ENCODE assay signal across 18 cellular contexts in genomic region chr4:64144994-64145393, GRCh38.
DNase-seq lines count a peak whose midpoint lies in the region; ATAC-seq, FAIRE-seq and TF ChIP-seq lines count a peak whose summit lies in the region.
"Had no signal": no experiment of that assay in that cellular context is flagged by ENCODE, and none has a peak within 500 bp of the region (broad histone marks: within the 10 kb centered on the region; RNA-seq: fewer than 3 reads in every experiment).

No MANE protein-coding gene starts in this region.

- H3K9me3 ChIP-seq in keratinocyte (ENCODE audit: control insufficient read depth, low read depth, low read length): no peaks in the 10 kb centered on the region
- H3K9me3 ChIP-seq: gastrocnemius medialis had no signal

- H3K27me3 ChIP-seq in keratinocyte (ENCODE audit: control insufficient read depth, extremely low read depth, insufficient read depth, low read length): no peaks in the 10 kb centered on the region
- H3K27me3 ChIP-seq: body of pancreas, gastrocnemius medialis had no signal

- TF ChIP-seq POLR2A in GM18505 (IDR thresholded peaks at IDR 0.05; ENCODE audit: borderline replicate concordance, extremely low read depth, insufficient read depth, insufficient read length): no peak

- ATAC-seq in HG03342 (IDR thresholded peaks at IDR 0.05; ENCODE audit: unreplicated experiment) (no peak), GM18505 (IDR thresholded peaks at IDR 0.05; ENCODE audit: unreplicated experiment) (no peak)
- ATAC-seq: body of pancreas, gastrocnemius medialis, right cardiac atrium had no signal

- no peaks in the 10 kb centered on the region for H4K20me1 ChIP-seq in keratinocyte (ENCODE audit: control insufficient read depth, extremely low read depth, insufficient read depth, low read length)

- H2AFZ ChIP-seq in keratinocyte (ENCODE audit: control insufficient read depth, low read length): no peak overlapping the region

- H3K9me1 ChIP-seq in keratinocyte (ENCODE audit: control insufficient read depth, extremely low read depth, insufficient read depth, low read length): no peaks in the 10 kb centered on the region

- no peak overlapping the region for H3K4me3 ChIP-seq in keratinocyte (ENCODE audit: control insufficient read depth in 2 of 3, extremely low read depth in 1 of 3, insufficient read depth in 2 of 3, low read depth in 1 of 3, low read length in 3 of 3)
- H3K4me3 ChIP-seq: body of pancreas, gastrocnemius medialis had no signal

- H3K4me2 ChIP-seq in keratinocyte (ENCODE audit: control insufficient read depth, extremely low read depth, insufficient read depth, low read depth, low read length): no peak overlapping the region

- dilution Hi-C loops in keratinocyte (cut with MboI; ENCODE audit: extremely low pct_ligation_motif_present, low sequenced_read_pairs): no loop called here

- no peak overlapping the region for H3K9ac ChIP-seq in keratinocyte (ENCODE audit: control insufficient read depth, extremely low read depth, insufficient read depth, low read length)

- no peak overlapping the region for H3K27ac ChIP-seq in keratinocyte (ENCODE audit: control insufficient read depth, insufficient read depth, low read length)
- H3K27ac ChIP-seq: body of pancreas, gastrocnemius medialis had no signal

- no peak for TF ChIP-seq CTCF in keratinocyte (optimal IDR thresholded peaks at IDR 0.05 in 1 of 3, IDR thresholded peaks at IDR 0.05 in 1 of 3, conservative IDR thresholded peaks at IDR 0.05 in 1 of 3; ENCODE audit: extremely low read depth in 1 of 3, insufficient read depth in 2 of 3, low read length in 3 of 3)

- FAIRE-seq in keratinocyte (lab: Jason Lieb, UNC): peak; percentile 46

- no peaks in the 10 kb centered on the region for H3K79me2 ChIP-seq in keratinocyte (ENCODE audit: control insufficient read depth, insufficient read depth, low read length)

- no peaks in the 10 kb centered on the region for H3K4me1 ChIP-seq in keratinocyte (ENCODE audit: control insufficient read depth, extremely low read depth, insufficient read depth, low read length)
- H3K4me1 ChIP-seq: body of pancreas, gastrocnemius medialis had no signal

- no peaks in the 10 kb centered on the region for H3K36me3 ChIP-seq in keratinocyte (ENCODE audit: control insufficient read depth in 2 of 2, extremely low read depth in 1 of 2, insufficient read depth in 2 of 2, low read length in 2 of 2)
- H3K36me3 ChIP-seq: gastrocnemius medialis had no signal

- peak; percentile 69 for DNase-seq in DMS 273 treated with DMSO at 0.1 percent for 48 hours (lab: John Stamatoyannopoulos, UW)
- DNase-seq in NCI-H1092 treated with DMSO at 0.1 percent for 48 hours (lab: John Stamatoyannopoulos, UW): peak; percentile 77
- DNase-seq in NCI-H446 treated with DMSO at 0.1 percent for 48 hours (lab: John Stamatoyannopoulos, UW): peak; percentile 96
- no peak for DNase-seq in keratinocyte (ENCODE audit: low read depth, low spot score)
- DNase-seq in stimulated activated CD4-positive, alpha-beta T cell treated with anti-CD3 and anti-CD28 coated beads, Interleukin-1b, Interleukin-23, amount 100 ng/mL, for 48 hours: no peak
- DNase-seq in NCI-H510A treated with DMSO at 0.1 percent for 48 hours (lab: John Stamatoyannopoulos, UW): no peak
- DNase-seq: activated CD8-positive, alpha-beta memory T cell treated with anti-CD3 and anti-CD28 coated beads, Interleukin-2, amount 50 U/mL, for 48 hours; AML-193; effector CD4-positive, alpha-beta T cell; gastrocnemius medialis; GOT3; NCI-H226; right cardiac atrium; Right ventricle myocardium superior; stimulated activated CD8-positive, alpha-beta memory T cell treated with anti-CD3 and anti-CD28 coated beads, Interleukin-4, amount 100 ng/mL, for 48 hours had no signal

Comparison
In these comparisons a context has a peak if more than half of its experiments do, and no peak if none do; other contexts are left out.
1. DNase-seq: peak in DMS 273 treated with DMSO at 0.1 percent for 48 hours (single experiment), NCI-H1092 treated with DMSO at 0.1 percent for 48 hours (single experiment) and NCI-H446 treated with DMSO at 0.1 percent for 48 hours (single experiment); none in keratinocyte (single experiment), stimulated activated CD4-positive, alpha-beta T cell treated with anti-CD3 and anti-CD28 coated beads, Interleukin-1b, Interleukin-23, amount 100 ng/mL, for 48 hours (single experiment) and NCI-H510A treated with DMSO at 0.1 percent for 48 hours (single experiment).